ENCODE assay signal across 8 cellular contexts in the genomic region with DNA sequence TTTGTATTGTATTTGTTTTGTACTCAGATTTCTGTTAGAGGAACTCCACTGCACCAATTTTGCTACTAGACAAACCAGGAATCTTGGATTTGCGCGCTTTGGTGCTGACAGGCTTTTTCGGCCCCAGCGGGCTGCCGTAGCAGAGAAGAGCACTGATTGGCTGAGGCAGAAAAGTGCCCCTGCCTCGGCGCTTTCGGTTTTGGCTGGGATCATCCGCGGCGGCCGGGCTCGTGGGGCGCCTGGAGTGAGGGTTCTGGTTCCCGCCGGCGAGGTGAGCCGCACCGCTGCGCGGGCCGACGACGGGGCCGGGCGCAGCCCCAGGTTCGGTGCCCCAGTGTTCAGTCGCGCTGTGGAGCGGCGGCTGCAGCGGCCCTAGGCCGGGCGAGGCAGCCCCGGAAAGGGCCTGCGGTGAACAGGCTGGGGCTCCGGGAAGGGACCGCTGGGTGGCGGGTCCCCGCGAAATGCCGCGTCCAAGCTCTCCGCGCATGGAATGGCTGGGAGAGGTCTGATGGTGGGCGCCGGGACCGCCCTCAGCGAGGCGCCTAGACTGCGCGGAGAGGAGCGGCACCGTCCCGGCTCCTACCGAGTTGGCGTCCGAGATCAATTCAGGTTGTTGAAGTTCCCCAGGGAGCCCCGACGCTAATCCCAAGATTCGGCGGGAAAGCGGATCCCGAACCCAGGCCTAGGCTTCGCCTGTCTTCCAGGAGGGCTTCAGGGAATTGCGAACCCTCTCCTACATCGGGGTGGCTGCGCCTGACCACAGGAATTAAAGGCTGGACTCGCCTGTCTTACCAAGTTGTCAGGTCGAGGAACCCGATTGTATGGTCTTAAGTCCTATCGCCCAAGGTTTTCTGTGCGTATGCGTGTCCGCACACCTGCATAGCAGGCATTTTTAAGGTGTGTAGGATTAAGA. TPM values are rescaled to one million over a fixed set of nuclear protein-coding genes. Genes with fewer than 3 reads are reported as not detected.
DNase-seq lines count a peak whose midpoint lies in the region; ATAC-seq and TF ChIP-seq lines count a peak whose summit lies in the region.

LSM6 (plus strand) TSS at position 178 of the 913 bp plus-strand sequence. CDS start 7,204 bp downstream, outside the sequence.

- CTCF ChIA-PET in A673 (lab: Charles Lee) (no interaction called here), activated B cell treated with CpG ODN at 0.5 μM for 24 hours (lab: Charles Lee) (no interaction called here)

- H3K36me3 Mint-ChIP-seq in activated B cell treated with CpG ODN at 0.5 μM for 24 hours (ENCODE audit: low read depth), result peaks cover 13% of the 10 kb centered on the region

- no peaks in the 10 kb centered on the region for H3K9me3 Mint-ChIP-seq in activated B cell treated with CpG ODN at 0.5 μM for 24 hours

- peak; percentile 91 for DNase-seq in A673 (ENCODE audit: low spot score)
- DNase-seq in NCI-H2171 treated with DMSO at 0.1 percent for 48 hours (lab: John Stamatoyannopoulos, UW), result peak; percentile 61
- DNase-seq in activated B cell treated with CpG ODN at 0.5 μM for 24 hours, result peak; percentile 75
- peak; percentile 36 to 95 (median 87) for DNase-seq in caudate nucleus (lab: John Stamatoyannopoulos, UW)
- peak; percentile 89 for DNase-seq in iris pigment epithelial cell (ENCODE audit: low read depth)
- peak; percentile 79 for DNase-seq in stimulated activated CD4-positive, alpha-beta T cell treated with anti-CD3 and anti-CD28 coated beads, Interleukin-12 subunit alpha, Interleukin-12 subunit beta, amount 100 ng/mL, for 4 hours

- intact Hi-C loops in A673 (cut with micrococcal nuclease; ENCODE audit: unreplicated experiment), result no loop called here
- intact Hi-C loops in activated B cell treated with CpG ODN at 0.5 μM for 24 hours (cut with micrococcal nuclease), result loop anchor here (1.0 to 10.0 kb wide), 10 partner anchors 63 to 1439 kb away; partner anchors contain the start of genes MMAA, SLC10A7, TMEM184C and ZNF827

- peaks cover 44% of the 10 kb centered on the region for H3K4me1 Mint-ChIP-seq in activated B cell treated with CpG ODN at 0.5 μM for 24 hours

- TSS peak; percentile 57 for BruUV-seq in A673 (replicated peaks; lab: Mats Ljungman, UMichigan)

- peaks cover 16% of the 10 kb centered on the region for H3K4me1 ChIP-seq in A673 (ENCODE audit: insufficient read depth, low read length, poor library complexity, severe bottlenecking)

- POLR2A ChIA-PET in A673 (lab: Charles Lee; ENCODE audit: low non-redundant PET) (no interaction called here), activated B cell treated with CpG ODN at 0.5 μM for 24 hours (lab: Charles Lee) (interaction anchor here (1.5 kb wide), 1 partner anchor 115 kb away, joined by 8 read pairs; no protein-coding TSS in a partner anchor)

- peak within 1 kb of the TSS; percentile 90 for H3K27ac Mint-ChIP-seq in activated B cell treated with CpG ODN at 0.5 μM for 24 hours

- ATAC-seq in GM18519 (IDR thresholded peaks at IDR 0.05; ENCODE audit: low FRiP score, unreplicated experiment), result peak; percentile 83
- peak; percentile 69 for ATAC-seq in HG03060 (IDR thresholded peaks at IDR 0.05; ENCODE audit: low read depth, unreplicated experiment)
- ATAC-seq in activated B cell treated with CpG ODN at 0.5 μM for 24 hours (ENCODE audit: low read depth), result peak; percentile 93

- peak within 1 kb of the TSS; percentile 88 for H3K27ac ChIP-seq in A673 (ENCODE audit: low read depth, low read length, poor library complexity, severe bottlenecking)
- H3K27ac ChIP-seq in caudate nucleus (ENCODE audit: low read depth, low read length), result peak within 1 kb of the TSS; percentile 86

- H3K4me3 Mint-ChIP-seq in activated B cell treated with CpG ODN at 0.5 μM for 24 hours, result peak within 1 kb of the TSS; percentile 87

- 0 out of 2 replicates have a peak, but pooled peaks have one; percentile 9 for TF ChIP-seq CTCF in A673 (conservative IDR thresholded peaks at IDR 0.05; ENCODE audit: low read depth, low read length)
- TF ChIP-seq CTCF in activated B cell treated with CpG ODN at 0.5 μM for 24 hours (IDR thresholded peaks at IDR 0.05), result no peak

- H3K36me3 ChIP-seq in A673 (ENCODE audit: insufficient read depth, low read length, poor library complexity, severe bottlenecking), result no peaks in the 10 kb centered on the region

- peak within 1 kb of the TSS; percentile 76 for H3K4me3 ChIP-seq in A673 (ENCODE audit: low read depth, low read length, poor library complexity, severe bottlenecking)

- no peaks in the 10 kb centered on the region for H3K27me3 ChIP-seq in A673 (replicated peaks; ENCODE audit: insufficient read depth, low read depth, low read length, poor library complexity)

- no peaks in the 10 kb centered on the region for H3K27me3 Mint-ChIP-seq in activated B cell treated with CpG ODN at 0.5 μM for 24 hours

- no peaks in the 10 kb centered on the region for H3K9me3 ChIP-seq in A673 (ENCODE audit: low read depth, low read length, poor library complexity, severe bottlenecking)

RNA-seq across cellular contexts. Expression of gene LSM6, which starts in this region (rescaled TPM):
- total RNA-seq in A673 (2021), result 54.1 and 61.7 TPM in 2 replicates
- total RNA-seq in activated B cell treated with CpG ODN at 0.5 μM for 24 hours, result 57.4 and 59.7 TPM in 2 replicates

Comparison
In these comparisons a context has a peak if more than half of its experiments do, and no peak if none do; other contexts are left out.
1. Peak in every context shown above with its lines: DNase-seq, ATAC-seq, H3K4me3 ChIP-seq and H3K27ac ChIP-seq.